Comparison of ENCODE assay signal across 14 cellular contexts in genomic region chr16:24525970-24526559, GRCh38. TPM values are rescaled to one million over a fixed set of nuclear protein-coding genes. Genes with fewer than 3 reads are reported as not detected.
DNase-seq lines count a peak whose midpoint lies in the region; ATAC-seq, FAIRE-seq and TF ChIP-seq lines count a peak whose summit lies in the region.
"Had no signal": no experiment of that assay in that cellular context is flagged by ENCODE, and none has a peak within 500 bp of the region (broad histone marks: within the 10 kb centered on the region; RNA-seq: fewer than 3 reads in every experiment).

No MANE protein-coding gene starts in this region.

- FAIRE-seq in GM12891 (lab: Jason Lieb, UNC) = no peak
- FAIRE-seq: RCC 7860 had no signal

- H3K36me3 ChIP-seq in PC-3 (ENCODE audit: low read depth, low read length) = no peaks in the 10 kb centered on the region

- peaks cover 29% of the 10 kb centered on the region for H3K4me1 ChIP-seq in PC-3 (ENCODE audit: insufficient read depth, low read length)

- H3K36me3 Mint-ChIP-seq in activated CD4-positive, alpha-beta memory T cell treated with anti-CD3 and anti-CD28 coated beads for 36 hours = no peaks in the 10 kb centered on the region
- H3K36me3 Mint-ChIP-seq: activated naive CD4-positive, alpha-beta T cell treated with anti-CD3 and anti-CD28 coated beads, Interleukin-2, amount 50 U/mL, for 72 hours; stimulated activated effector memory CD8-positive, alpha-beta T cell treated with anti-CD3 and anti-CD28 coated beads, Interleukin-12 subunit alpha, Interleukin-12 subunit beta, amount 100 ng/mL, for 72 hours had no signal

- no peaks in the 10 kb centered on the region for H3F3A ChIP-seq in PC-3 (ENCODE audit: low read length, unreplicated experiment)

- H3K79me2 ChIP-seq in PC-3 (ENCODE audit: low read length) = no peaks in the 10 kb centered on the region

- no peak overlapping the region for H3K27ac Mint-ChIP-seq in activated CD4-positive, alpha-beta memory T cell treated with anti-CD3 and anti-CD28 coated beads for 36 hours
- H3K27ac Mint-ChIP-seq: activated naive CD4-positive, alpha-beta T cell treated with anti-CD3 and anti-CD28 coated beads, Interleukin-2, amount 50 U/mL, for 72 hours; stimulated activated effector memory CD8-positive, alpha-beta T cell treated with anti-CD3 and anti-CD28 coated beads, Interleukin-12 subunit alpha, Interleukin-12 subunit beta, amount 100 ng/mL, for 72 hours had no signal

- H3K9me3 Mint-ChIP-seq in activated CD4-positive, alpha-beta memory T cell treated with anti-CD3 and anti-CD28 coated beads for 36 hours = no peaks in the 10 kb centered on the region
- H3K9me3 Mint-ChIP-seq: activated naive CD4-positive, alpha-beta T cell treated with anti-CD3 and anti-CD28 coated beads, Interleukin-2, amount 50 U/mL, for 72 hours; stimulated activated effector memory CD8-positive, alpha-beta T cell treated with anti-CD3 and anti-CD28 coated beads, Interleukin-12 subunit alpha, Interleukin-12 subunit beta, amount 100 ng/mL, for 72 hours had no signal

- POLR2A ChIA-PET in PC-3 (lab: Charles Lee; ENCODE audit: unreplicated experiment) = interaction anchor here (0.8 kb wide), 1 partner anchor 13 kb away, joined by 3 read pairs; the partner anchor contains the start of gene RBBP6
- POLR2A ChIA-PET in activated CD4-positive, alpha-beta memory T cell treated with anti-CD3 and anti-CD28 coated beads for 36 hours (lab: Charles Lee) = no interaction called here

- H3K27me3 ChIP-seq in PC-3 (ENCODE audit: low read length) = no peaks in the 10 kb centered on the region
- H3K27me3 ChIP-seq: dorsolateral prefrontal cortex had no signal

- no peaks in the 10 kb centered on the region for H3K9me2 ChIP-seq in PC-3 (replicated peaks; ENCODE audit: low read length)

- H3K4me2 ChIP-seq in PC-3 (ENCODE audit: low read length) = peak overlapping the region; percentile 56

- intact Hi-C loops in PC-3 (cut with micrococcal nuclease) (loop anchor here (1.0 kb wide), 3 partner anchors 8 to 13 kb away; partner anchors contain the start of gene RBBP6), sciatic nerve (cut with DNase I) (no loop called here)
- intact Hi-C loops in activated CD4-positive, alpha-beta memory T cell treated with anti-CD3 and anti-CD28 coated beads for 36 hours (cut with micrococcal nuclease) = no loop called here

- H3K27ac ChIP-seq in PC-3 (ENCODE audit: low read length) = peak overlapping the region; percentile 92
- H3K27ac ChIP-seq: dorsolateral prefrontal cortex had no signal

- H3K27me3 Mint-ChIP-seq in activated CD4-positive, alpha-beta memory T cell treated with anti-CD3 and anti-CD28 coated beads for 36 hours = no peaks in the 10 kb centered on the region

- no peak for TF ChIP-seq POLR2A in GM12891 (IDR thresholded peaks at IDR 0.05; ENCODE audit: low read depth, low read length)

- H3K4me3 ChIP-seq in PC-3 (ENCODE audit: low read length) = no peak overlapping the region
- H3K4me3 ChIP-seq: dorsolateral prefrontal cortex had no signal

- no peak overlapping the region for H3K4me3 Mint-ChIP-seq in activated CD4-positive, alpha-beta memory T cell treated with anti-CD3 and anti-CD28 coated beads for 36 hours
- H3K4me3 Mint-ChIP-seq: stimulated activated effector memory CD8-positive, alpha-beta T cell treated with anti-CD3 and anti-CD28 coated beads, Interleukin-12 subunit alpha, Interleukin-12 subunit beta, amount 100 ng/mL, for 72 hours had no signal

- no TSS peak for BruUV-seq in PC-3 (replicated peaks; lab: Mats Ljungman, UMichigan)

- CTCF ChIA-PET in PC-3 (lab: Charles Lee) = interaction anchor here (0.5 to 0.8 kb wide), 3 partner anchors 9 to 772 kb away, joined by 3 to 4 read pairs (median 3); no protein-coding TSS in a partner anchor
- CTCF ChIA-PET in activated CD4-positive, alpha-beta memory T cell treated with anti-CD3 and anti-CD28 coated beads for 36 hours (lab: Charles Lee) = interaction anchor here (1.8 kb wide), 1 partner anchor 9 kb away, joined by 4 read pairs; no protein-coding TSS in a partner anchor

- H3K4me1 Mint-ChIP-seq in activated CD4-positive, alpha-beta memory T cell treated with anti-CD3 and anti-CD28 coated beads for 36 hours (ENCODE audit: low read depth) = no peaks in the 10 kb centered on the region

- no peak overlapping the region for H2AFZ ChIP-seq in PC-3 (ENCODE audit: low read length)

- peak overlapping the region; percentile 66 for H3K9ac ChIP-seq in PC-3 (ENCODE audit: low read length)

- ATAC-seq in PC-3 (peak; percentile 95), sciatic nerve (peak; percentile 79)
- ATAC-seq: activated naive CD4-positive, alpha-beta T cell treated with anti-CD3 and anti-CD28 coated beads, Interleukin-2, amount 50 U/mL, for 72 hours; stimulated activated effector memory CD8-positive, alpha-beta T cell treated with anti-CD3 and anti-CD28 coated beads, Interleukin-12 subunit alpha, Interleukin-12 subunit beta, amount 100 ng/mL, for 72 hours had no signal

- H4K20me1 ChIP-seq in PC-3 (ENCODE audit: low read length) = no peaks in the 10 kb centered on the region

- peak; percentile 85 for DNase-seq in EH (ENCODE audit: low read depth)
- peak; percentile 96 for DNase-seq in PC-3
- DNase-seq in fibroblast of peridontal ligament (ENCODE audit: extremely low read depth) = peak; percentile 38
- DNase-seq in sciatic nerve (ENCODE audit: low spot score) = no peak
- no peak for DNase-seq in GM12891 (ENCODE audit: insufficient read length, low spot score)
- no peak for DNase-seq in activated CD4-positive, alpha-beta memory T cell treated with anti-CD3 and anti-CD28 coated beads for 36 hours
- no peak for DNase-seq in stimulated activated CD4-positive, alpha-beta T cell treated with anti-CD3 and anti-CD28 coated beads, Interleukin-4, amount 100 ng/mL, for 4 hours
- no peak for DNase-seq in mesenteric fat pad (ENCODE audit: low spot score)
- DNase-seq: dorsolateral prefrontal cortex, glutamatergic neuron, Kasumi-1 had no signal

- no peak for TF ChIP-seq CTCF in PC-3 (conservative IDR thresholded peaks at IDR 0.05; ENCODE audit: low read depth, low read length)

- no peaks in the 10 kb centered on the region for H3K9me3 ChIP-seq in PC-3 (ENCODE audit: low read length)

TF ChIP-seq in GM12891, 5 proteins besides CTCF, POLR2A, EP300 and RAD21:
- TF ChIP-seq TAF1 (IDR thresholded peaks at IDR 0.05; ENCODE audit: low read depth, low read length) (no peak), PAX5 (IDR thresholded peaks at IDR 0.05; ENCODE audit: insufficient read depth, low read length, severe bottlenecking) (no peak), SPI1 (IDR thresholded peaks at IDR 0.05; ENCODE audit: low read depth, low read length) (no peak), POU2F2 (IDR thresholded peaks at IDR 0.05; ENCODE audit: low read depth, low read length) (no peak), POLR2AphosphoS5 (IDR thresholded peaks at IDR 0.05; ENCODE audit: low read depth, low read length) (no peak)

RNA-seq across cellular contexts. Expression of gene RBBP6, which starts 13.3 kb away (rescaled TPM):
- total RNA-seq in PC-3 (2014; rRNA removed) = 38.4 and 59.0 TPM in 2 replicates
- 62.4 TPM for total RNA-seq in sciatic nerve
- polyA plus RNA-seq in GM12891 (2012; ENCODE audit: low read depth, missing spikeins) = 48.2 TPM
- total RNA-seq in activated CD4-positive, alpha-beta memory T cell treated with anti-CD3 and anti-CD28 coated beads for 36 hours = 10 to 100 TPM; 74.6 to 76.1 TPM
- 46.1 TPM for total RNA-seq in mesenteric fat pad

Comparison
In these comparisons a context has a peak if more than half of its experiments do, and no peak if none do; other contexts are left out.
1. DNase-seq: peak in EH (single experiment), PC-3 (single experiment) and fibroblast of peridontal ligament (single experiment); none in sciatic nerve (single experiment), GM12891 (single experiment), activated CD4-positive, alpha-beta memory T cell treated with anti-CD3 and anti-CD28 coated beads for 36 hours (single experiment), stimulated activated CD4-positive, alpha-beta T cell treated with anti-CD3 and anti-CD28 coated beads, Interleukin-4, amount 100 ng/mL, for 4 hours (0 of 2) and mesenteric fat pad (single experiment).